In the genomic region with DNA sequence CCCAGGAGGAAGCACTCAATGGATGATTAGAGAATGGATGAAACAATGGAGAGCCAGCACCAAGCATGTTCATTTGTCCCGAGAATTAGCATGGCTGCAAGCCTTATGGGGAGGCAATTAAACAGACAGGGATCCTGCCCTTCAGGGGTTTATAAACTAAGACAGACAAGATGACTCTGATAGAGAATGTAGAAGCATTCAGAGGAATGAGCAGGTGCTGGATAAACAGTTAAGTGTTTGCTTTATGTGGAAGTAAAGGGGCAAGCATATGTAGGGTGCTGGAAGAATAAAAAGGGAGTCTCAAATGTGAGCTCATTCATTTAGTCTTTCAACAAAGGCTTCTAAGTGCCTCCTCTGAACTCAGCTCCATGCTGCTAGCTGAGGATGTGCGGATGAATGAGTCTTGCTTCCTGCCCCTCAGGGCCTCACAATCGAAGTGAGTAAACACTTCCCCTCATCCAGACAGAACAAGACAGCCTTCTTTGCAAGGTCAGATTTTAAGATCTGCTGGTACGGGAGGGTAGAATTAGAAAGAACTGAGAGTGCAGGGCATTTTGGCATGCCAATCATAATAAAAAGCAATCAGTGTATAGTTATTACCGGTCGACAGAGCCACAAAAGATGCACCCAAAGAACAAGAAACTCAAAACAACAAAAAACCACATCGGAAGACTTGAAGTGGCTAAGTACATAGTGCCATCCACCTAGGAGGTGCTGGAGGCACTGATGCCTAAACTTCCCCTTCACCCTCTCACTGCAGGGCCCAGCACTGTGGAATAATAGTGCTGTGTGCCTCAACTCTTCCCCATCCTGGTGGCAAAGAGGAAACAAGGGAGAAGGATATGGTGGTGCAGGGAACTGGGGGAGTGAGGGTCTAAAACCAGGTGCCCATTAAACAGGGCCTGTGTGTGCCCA, we compare ENCODE assay signal across 9 cellular contexts.
DNase-seq lines count a peak whose midpoint lies in the region; ATAC-seq and TF ChIP-seq lines count a peak whose summit lies in the region.
"Had no signal": no experiment of that assay in that cellular context is flagged by ENCODE, and none has a peak within 500 bp of the region (broad histone marks: within the 10 kb centered on the region; RNA-seq: fewer than 3 reads in every experiment).

No MANE protein-coding gene starts in this region.

- H3K4me3 ChIP-seq in mucosa of descending colon: no peak overlapping the region

- intact Hi-C loops in mucosa of descending colon (cut with DNase I, micrococcal nuclease): no loop called here

- ATAC-seq in GM18870 (IDR thresholded peaks at IDR 0.05; ENCODE audit: unreplicated experiment): peak; percentile 81
- peak; percentile 86 for ATAC-seq in HG02623 (IDR thresholded peaks at IDR 0.05; ENCODE audit: unreplicated experiment)
- peak; percentile 65 for ATAC-seq in mucosa of descending colon
- ATAC-seq: HCT116 had no signal

- TF ChIP-seq CTCF in mucosa of descending colon (IDR thresholded peaks at IDR 0.05): no peak

- DNase-seq in NCI-H345 (lab: John Stamatoyannopoulos, UW) (peak; percentile 86), mucosa of descending colon (no peak), T-helper 2 cell (no peak), erythroblast (lab: John Stamatoyannopoulos, UW) (no peak), SHP77 treated with DMSO at 0.1 percent for 48 hours (lab: John Stamatoyannopoulos, UW) (no peak), NCI-H2171 (lab: John Stamatoyannopoulos, UW) (no peak)

- H3K9me3 ChIP-seq in mucosa of descending colon: no peaks in the 10 kb centered on the region

- no peaks in the 10 kb centered on the region for H3K36me3 ChIP-seq in mucosa of descending colon (ENCODE audit: low read depth)

- no peaks in the 10 kb centered on the region for H3K4me1 ChIP-seq in mucosa of descending colon (ENCODE audit: low read depth)

- no peak for TF ChIP-seq POLR2A in erythroblast (IDR thresholded peaks at IDR 0.05; ENCODE audit: low read length)
